ENCODE assay signal across 16 cellular contexts in genomic region chr10:71996598-71997371, GRCh38. TPM values are rescaled to one million over a fixed set of nuclear protein-coding genes. Genes with fewer than 3 reads are reported as not detected.
DNase-seq lines count a peak whose midpoint lies in the region; ATAC-seq and TF ChIP-seq lines count a peak whose summit lies in the region.
"Had no signal": no experiment of that assay in that cellular context is flagged by ENCODE, and none has a peak within 500 bp of the region (broad histone marks: within the 10 kb centered on the region; RNA-seq: fewer than 3 reads in every experiment).

No MANE protein-coding gene starts in this region.

- no peak for ATAC-seq in HG03520 (IDR thresholded peaks at IDR 0.05; ENCODE audit: unreplicated experiment)
- ATAC-seq: lower lobe of right lung; naive thymus-derived CD8-positive, alpha-beta T cell had no signal

- TF ChIP-seq CTCF in GM20000 (IDR thresholded peaks at IDR 0.05; ENCODE audit: extremely low read depth, missing control alignments): no peak

- in situ Hi-C loops in SK-MEL-5 (cut with HindIII; ENCODE audit: low pct_unique_long_range_greater_than_20kb, low sequenced_read_pairs): no loop called here

- peak in 10 of 14 donors; percentile 36 to 72 (median 52) for DNase-seq in C1 segment of cervical spinal cord (lab: John Stamatoyannopoulos, UW)
- DNase-seq in SK-MEL-5 (ENCODE audit: low read depth, low spot score): peak; percentile 65
- DNase-seq in foreskin melanocyte: peak; percentile 84
- DNase-seq in pons (ENCODE audit: low spot score): peak; percentile 97
- no peak for DNase-seq in GM20000 (ENCODE audit: low spot score)
- DNase-seq in SIG-M5 treated with dmso at 0.1 percent for 504 hours (lab: John Stamatoyannopoulos, UW; ENCODE audit: unreplicated experiment): no peak
- DNase-seq in dedifferentiated amniotic fluid mesenchymal stem cell (ENCODE audit: extremely low spot score): no peak
- DNase-seq: activated CD4-positive, CD25-positive, alpha-beta regulatory T cell; CD8-positive, alpha-beta memory T cell; lower lobe of right lung; naive thymus-derived CD8-positive, alpha-beta T cell; NCI-H187 treated with DMSO at 0.1 percent for 48 hours; NK-92 treated with Interleukin-12 subunit alpha and Interleukin-12 subunit beta, amount 100 ng/mL, for 24 hours; stimulated activated CD4-positive, alpha-beta T cell treated with anti-CD3 and anti-CD28 coated beads, Interleukin-15, amount 100 ng/mL, for 24 hours; stimulated activated naive CD4-positive, alpha-beta T cell treated with Interleukin-2 at 50 U/mL for 16 hours had no signal

RNA-seq across cellular contexts. Expression of gene CHST3, which starts 32.6 kb away (rescaled TPM):
- 3.1 and 3.5 TPM in 2 replicates for total RNA-seq in SK-MEL-5 (2014; rRNA removed; shearing (Covaris generic))
- 3.2 and 4.9 TPM in 2 replicates for polyA plus RNA-seq in SK-MEL-5 (2015; cell fraction: cytosol; rRNA removed)
- polyA plus RNA-seq in SK-MEL-5 (2015; cell fraction: nucleus; rRNA removed): 1.5 and 2.2 TPM in 2 replicates
- total RNA-seq: naive thymus-derived CD8-positive, alpha-beta T cell had no signal
- polyA plus RNA-seq: CD8-positive, alpha-beta memory T cell; naive thymus-derived CD8-positive, alpha-beta T cell had no signal

Comparison
In these comparisons a context has a peak if more than half of its experiments do, and no peak if none do; other contexts are left out.
1. DNase-seq: peak in C1 segment of cervical spinal cord (10 of 14), SK-MEL-5 (single experiment), foreskin melanocyte (single experiment) and pons (single experiment); none in GM20000 (single experiment), SIG-M5 treated with dmso at 0.1 percent for 504 hours (single experiment) and dedifferentiated amniotic fluid mesenchymal stem cell (single experiment).